Comparison of ENCODE assay signal across 21 cellular contexts in the genomic region with DNA sequence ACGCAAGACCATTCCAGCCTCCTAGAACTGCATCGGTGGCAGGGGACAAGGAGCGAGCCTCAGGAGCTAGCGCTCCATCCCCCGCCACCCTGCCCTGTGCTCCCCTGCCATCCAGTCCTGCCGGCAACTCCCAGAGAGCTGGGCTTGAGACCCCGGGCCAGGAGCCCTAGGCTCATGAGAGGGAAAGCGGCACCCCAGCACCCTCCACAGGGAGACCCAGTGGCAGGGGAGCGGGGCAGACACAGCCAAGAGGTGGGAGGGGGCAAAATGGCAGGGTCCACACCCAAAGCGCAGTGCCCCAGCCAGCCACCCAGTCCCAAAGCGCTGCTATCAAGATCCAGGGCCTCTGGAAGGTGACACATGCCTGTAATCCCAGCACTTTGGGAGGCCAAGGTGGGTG.
"Had no signal": no experiment of that assay in that cellular context is flagged by ENCODE, and none has a peak within 500 bp of the region (broad histone marks: within the 10 kb centered on the region; RNA-seq: fewer than 3 reads in every experiment).

No MANE protein-coding gene starts in this region.

- H3K27ac ChIP-seq: left ventricle myocardium inferior, testis, upper lobe of left lung had no signal

- DNase-seq: activated CD4-positive, alpha-beta T cell treated with anti-CD3 and anti-CD28 coated beads for 1 hour; activated CD4-positive, alpha-beta T cell treated with anti-CD3 and anti-CD28 coated beads, Interleukin-2, amount 50 U/mL, for 1 hour; activated CD8-positive, alpha-beta T cell treated with anti-CD3 and anti-CD28 coated beads, Interleukin-2, amount 10 ng/mL, durations not matched to agents 7 days and 5 days; activated gamma-delta T cell; anterior cingulate cortex; caudate nucleus; dermis blood vessel endothelial cell; effector CD8-positive, alpha-beta T cell; foreskin fibroblast; immature natural killer cell; left ventricle myocardium inferior; midbrain; occipital lobe; posterior cingulate gyrus; stimulated activated CD4-positive, alpha-beta T cell treated with anti-CD3 and anti-CD28 coated beads, Interleukin-1b, Interleukin-23, amount 100 ng/mL, for 48 hours; T-helper 1 cell; testis; upper lobe of left lung had no signal

- H3K4me3 Mint-ChIP-seq: activated CD8-positive, alpha-beta T cell treated with anti-CD3 and anti-CD28 coated beads, Interleukin-2, amount 10 ng/mL, durations not matched to agents 7 days and 5 days; activated naive CD4-positive, alpha-beta T cell treated with anti-CD3 and anti-CD28 coated beads, Interleukin-2, amount 50 U/mL, for 24 hours; activated T-helper 1 cell treated with anti-CD3 and anti-CD28 coated beads, Interleukin-12 subunit alpha, Interleukin-12 subunit beta, Interleukin-2, Interleukin-4 antibody, amounts not matched to agents 30 ng/mL and 10 ng/mL and 1 ng/mL, durations not matched to agents 14 hours and 24 hours and 36 hours; brain; immature natural killer cell had no signal

- H3K27me3 Mint-ChIP-seq: activated naive CD4-positive, alpha-beta T cell treated with anti-CD3 and anti-CD28 coated beads, Interleukin-2, amount 50 U/mL, for 24 hours; brain had no signal

- H3K9me3 Mint-ChIP-seq: activated naive CD4-positive, alpha-beta T cell treated with anti-CD3 and anti-CD28 coated beads, Interleukin-2, amount 50 U/mL, for 24 hours; activated T-helper 1 cell treated with anti-CD3 and anti-CD28 coated beads, Interleukin-12 subunit alpha, Interleukin-12 subunit beta, Interleukin-2, Interleukin-4 antibody, amounts not matched to agents 30 ng/mL and 10 ng/mL and 1 ng/mL, durations not matched to agents 14 hours and 24 hours and 36 hours; brain; immature natural killer cell had no signal

- ATAC-seq: activated CD8-positive, alpha-beta T cell treated with anti-CD3 and anti-CD28 coated beads, Interleukin-2, amount 10 ng/mL, durations not matched to agents 7 days and 5 days had no signal

- H3K4me3 ChIP-seq: left ventricle myocardium inferior, testis, upper lobe of left lung had no signal

- H3K27ac Mint-ChIP-seq: activated CD8-positive, alpha-beta T cell treated with anti-CD3 and anti-CD28 coated beads, Interleukin-2, amount 10 ng/mL, durations not matched to agents 7 days and 5 days; activated naive CD4-positive, alpha-beta T cell treated with anti-CD3 and anti-CD28 coated beads, Interleukin-2, amount 50 U/mL, for 24 hours had no signal

- H3K9me3 ChIP-seq: left ventricle myocardium inferior, testis, upper lobe of left lung had no signal

- H3K4me1 ChIP-seq: testis, upper lobe of left lung had no signal

- H3K4me1 Mint-ChIP-seq: activated naive CD4-positive, alpha-beta T cell treated with anti-CD3 and anti-CD28 coated beads, Interleukin-2, amount 50 U/mL, for 24 hours; immature natural killer cell had no signal

- H3K27me3 ChIP-seq: testis, upper lobe of left lung had no signal
